Comparison of ENCODE assay signal across 13 cellular contexts in the genomic region with DNA sequence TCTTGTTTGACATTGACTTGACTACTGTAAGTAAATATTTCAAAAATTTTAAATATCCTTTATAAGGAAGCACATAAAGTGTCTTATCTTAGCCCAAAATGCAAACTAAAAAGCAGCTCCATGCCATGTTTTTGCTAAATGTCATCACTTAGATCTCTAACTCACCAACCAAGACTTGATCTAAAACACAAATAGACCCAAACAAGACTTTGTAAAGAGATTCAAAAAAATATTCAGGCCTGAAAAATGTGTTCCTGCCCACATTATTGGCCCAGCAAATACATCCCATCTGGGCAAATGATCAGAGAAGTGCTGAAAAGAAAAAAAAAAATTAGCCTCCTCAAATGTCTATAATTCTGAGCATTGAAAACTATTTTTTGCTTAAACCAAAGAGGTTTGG.
"Had no signal": no experiment of that assay in that cellular context is flagged by ENCODE, and none has a peak within 500 bp of the region (broad histone marks: within the 10 kb centered on the region; RNA-seq: fewer than 3 reads in every experiment).

No MANE protein-coding gene starts in this region.

- H3K27me3 ChIP-seq: dorsolateral prefrontal cortex, gastroesophageal sphincter, left lung, thyroid gland had no signal

- H3K9me3 Mint-ChIP-seq: activated CD8-positive, alpha-beta T cell treated with anti-CD3 and anti-CD28 coated beads for 36 hours; activated naive CD8-positive, alpha-beta T cell treated with anti-CD3 and anti-CD28 coated beads, Interleukin-2, amount 50 U/mL, for 24 hours had no signal

- DNase-seq: activated CD4-positive, alpha-beta T cell treated with anti-CD3 and anti-CD28 coated beads for 36 hours; activated CD8-positive, alpha-beta memory T cell treated with anti-CD3 and anti-CD28 coated beads, Interleukin-2, amount 50 U/mL, for 4 hours; activated CD8-positive, alpha-beta T cell treated with anti-CD3 and anti-CD28 coated beads for 36 hours; activated naive CD8-positive, alpha-beta T cell treated with anti-CD3 and anti-CD28 coated beads, Interleukin-2, amount 50 U/mL, for 24 hours; dorsolateral prefrontal cortex; left lung; mesendoderm; nephron progenitor cell; T-cell; thyroid gland had no signal

- H3K27me3 Mint-ChIP-seq: T-cell had no signal

- H3K9me3 ChIP-seq: thyroid gland had no signal

- H3K4me1 ChIP-seq: thyroid gland had no signal

- H3K27ac ChIP-seq: dorsolateral prefrontal cortex, gastroesophageal sphincter, thyroid gland, VCaP had no signal

- H3K36me3 ChIP-seq: gastroesophageal sphincter, left lung, thyroid gland had no signal

- H3K27ac Mint-ChIP-seq: activated CD4-positive, alpha-beta T cell treated with anti-CD3 and anti-CD28 coated beads for 36 hours; activated CD8-positive, alpha-beta T cell treated with anti-CD3 and anti-CD28 coated beads for 36 hours; activated naive CD8-positive, alpha-beta T cell treated with anti-CD3 and anti-CD28 coated beads, Interleukin-2, amount 50 U/mL, for 24 hours; T-cell had no signal

- H3K4me3 ChIP-seq: gastroesophageal sphincter, left lung, thyroid gland had no signal

- ATAC-seq: activated CD4-positive, alpha-beta T cell treated with anti-CD3 and anti-CD28 coated beads for 36 hours; activated CD8-positive, alpha-beta T cell treated with anti-CD3 and anti-CD28 coated beads for 36 hours; activated naive CD8-positive, alpha-beta T cell treated with anti-CD3 and anti-CD28 coated beads, Interleukin-2, amount 50 U/mL, for 24 hours; esophagus mucosa; gastroesophageal sphincter; left lung; T-cell had no signal

- H3K4me3 Mint-ChIP-seq: activated CD4-positive, alpha-beta T cell treated with anti-CD3 and anti-CD28 coated beads for 36 hours; activated CD8-positive, alpha-beta T cell treated with anti-CD3 and anti-CD28 coated beads for 36 hours; activated naive CD8-positive, alpha-beta T cell treated with anti-CD3 and anti-CD28 coated beads, Interleukin-2, amount 50 U/mL, for 24 hours; nephron progenitor cell; T-cell had no signal
